ENCODE assay signal across 9 cellular contexts in the genomic region with DNA sequence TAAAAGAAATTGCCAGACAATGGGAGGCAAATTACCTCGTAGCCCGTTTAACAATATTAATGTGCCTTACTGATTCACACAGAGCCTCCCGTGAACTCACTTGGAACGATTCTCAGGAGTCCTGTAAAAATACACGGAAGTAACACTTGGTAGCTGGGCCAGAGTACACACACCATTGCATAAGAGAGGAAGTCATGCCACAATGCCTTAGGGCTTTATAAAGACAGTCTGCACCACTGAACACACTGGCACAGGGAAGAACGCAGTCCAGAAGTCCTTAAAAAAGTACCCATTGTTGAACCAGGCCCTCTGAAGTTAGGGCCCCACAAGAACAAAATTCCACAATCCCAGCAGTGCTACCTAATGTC. TPM values are rescaled to one million over a fixed set of nuclear protein-coding genes. Genes with fewer than 3 reads are reported as not detected.
A peak's percentile ranks its signal among the peaks of the same experiment; 100 is the strongest.
DNase-seq lines count a peak whose midpoint lies in the region; ATAC-seq and TF ChIP-seq lines count a peak whose summit lies in the region.
"Had no signal": no experiment of that assay in that cellular context is flagged by ENCODE, and none has a peak within 500 bp of the region (broad histone marks: within the 10 kb centered on the region; RNA-seq: fewer than 3 reads in every experiment).

No MANE protein-coding gene starts in this region.

- H3K9me3 Mint-ChIP-seq in WTC11, result peaks cover 5% of the 10 kb centered on the region

- no peak overlapping the region for H3K4ac ChIP-seq in mesendoderm (ENCODE audit: low read depth, low read length)

- H3K4me3 ChIP-seq in tibial nerve (no peak overlapping the region), mesendoderm (ENCODE audit: low read length) (no peak overlapping the region)
- H3K4me3 ChIP-seq: SK-N-MC had no signal

- no peak overlapping the region for H2BK5ac ChIP-seq in mesendoderm (ENCODE audit: low read length)

- no peaks in the 10 kb centered on the region for H3K79me2 ChIP-seq in mesendoderm (ENCODE audit: control insufficient read depth, insufficient read depth, low read length)

- no peak overlapping the region for H2AK5ac ChIP-seq in mesendoderm (ENCODE audit: low read length)

- no peak overlapping the region for H2BK15ac ChIP-seq in mesendoderm (replicated peaks; ENCODE audit: low read depth)

- no peak overlapping the region for H3K9ac ChIP-seq in mesendoderm (ENCODE audit: low read length)

- H3K79me1 ChIP-seq in mesendoderm (ENCODE audit: low read length), result no peaks in the 10 kb centered on the region

- H3K4me3 Mint-ChIP-seq in WTC11, result no peak overlapping the region

- H2BK120ac ChIP-seq in mesendoderm (ENCODE audit: low read depth, low read length), result no peak overlapping the region

- H3K27ac ChIP-seq in tibial nerve, result peak overlapping the region; percentile 48 to 78 (median 60)
- no peak overlapping the region for H3K27ac ChIP-seq in mesendoderm (ENCODE audit: low read depth, low read length)
- H3K27ac ChIP-seq: SK-N-MC had no signal

- H3K36me3 ChIP-seq in tibial nerve, result no peaks in the 10 kb centered on the region
- H3K36me3 ChIP-seq in mesendoderm (ENCODE audit: control insufficient read depth, insufficient read depth, low read length), result no peaks in the 10 kb centered on the region

- peaks cover 2% of the 10 kb centered on the region; the same call in 1 of the 2 replicates for H3K27me3 Mint-ChIP-seq in WTC11 (ENCODE audit: low read depth)

- CTCF ChIA-PET in WTC11 (lab: Charles Lee), result interaction anchor here (0.9 kb wide), 1 partner anchor 9 kb away, joined by 7 read pairs; no protein-coding TSS in a partner anchor

- H3K36me3 Mint-ChIP-seq in WTC11, result no peaks in the 10 kb centered on the region

- peak; percentile 56 to 90 for TF ChIP-seq EP300 in tibial nerve (IDR thresholded peaks at IDR 0.05)

- no peak for TF ChIP-seq CTCF in WTC11 (IDR thresholded peaks at IDR 0.05)
- no peak for TF ChIP-seq CTCF in tibial nerve (IDR thresholded peaks at IDR 0.05)

- no peak overlapping the region for H3K4me2 ChIP-seq in mesendoderm (ENCODE audit: low read length)

- H3K4me1 Mint-ChIP-seq in WTC11, result peaks cover 11% of the 10 kb centered on the region

- POLR2A ChIA-PET in WTC11 (lab: Charles Lee), result no interaction called here

- 7 to 23% methylated on average over 6 of the region's 6 CpGs for WGBS in tibial nerve, 2 donors
- whole genome bisulfite sequencing in mesendoderm (ENCODE audit: extremely low coverage, insufficient coverage, low lambda C conversion rate), result no CpG with 5 or more reads among the region's 6 CpGs

- ATAC-seq in GM18868 (IDR thresholded peaks at IDR 0.05; ENCODE audit: unreplicated experiment) (peak; percentile 33), HG03565 (IDR thresholded peaks at IDR 0.05; ENCODE audit: unreplicated experiment) (peak; percentile 26), WTC11 (no peak)

- no peak overlapping the region for H3K23ac ChIP-seq in mesendoderm (ENCODE audit: low read length)

- H3K27me3 ChIP-seq in tibial nerve (no peaks in the 10 kb centered on the region), mesendoderm (ENCODE audit: insufficient read depth, low read length, poor library complexity) (no peaks in the 10 kb centered on the region)

- no peak overlapping the region for H3K18ac ChIP-seq in mesendoderm (ENCODE audit: low read length)

- TF ChIP-seq POLR2A in tibial nerve (IDR thresholded peaks at IDR 0.05), result no peak

- no peak overlapping the region for H3K56ac ChIP-seq in mesendoderm (ENCODE audit: low read length)

- no peak for DNase-seq in WTC11 (ENCODE audit: low spot score)
- DNase-seq in iris pigment epithelial cell (ENCODE audit: low read depth), result peak; percentile 69
- peak in 1 of 2 donors; percentile 79 for DNase-seq in tibial nerve (ENCODE audit: low spot score in 2 of 2)
- DNase-seq in stimulated activated CD4-positive, alpha-beta T cell treated with anti-CD3 and anti-CD28 coated beads, Interleukin-4, amount 100 ng/mL, for 1 hour, result no peak
- DNase-seq in RPMI8226, result no peak
- DNase-seq in mesendoderm, result no peak

- peaks cover 0 to 36% (median 26%) of the 10 kb centered on the region in 4 donors for H3K4me1 ChIP-seq in tibial nerve
- no peaks in the 10 kb centered on the region for H3K4me1 ChIP-seq in mesendoderm (ENCODE audit: control insufficient read depth, low read depth, low read length)

- no peak overlapping the region for H3K27ac Mint-ChIP-seq in WTC11

- no peak overlapping the region for H4K8ac ChIP-seq in mesendoderm (ENCODE audit: low read depth, low read length)

- no peaks in the 10 kb centered on the region for H3K9me3 ChIP-seq in tibial nerve

- H4K5ac ChIP-seq in mesendoderm (ENCODE audit: low read length), result no peak overlapping the region

TF ChIP-seq in WTC11, 78 proteins besides CTCF, POLR2A, EP300 and RAD21:
- no peak for TF ChIP-seq ZNF219 (CRISPR knock-in tag; IDR thresholded peaks at IDR 0.05; ENCODE audit: borderline replicate concordance)
- TF ChIP-seq, protein P1, sequence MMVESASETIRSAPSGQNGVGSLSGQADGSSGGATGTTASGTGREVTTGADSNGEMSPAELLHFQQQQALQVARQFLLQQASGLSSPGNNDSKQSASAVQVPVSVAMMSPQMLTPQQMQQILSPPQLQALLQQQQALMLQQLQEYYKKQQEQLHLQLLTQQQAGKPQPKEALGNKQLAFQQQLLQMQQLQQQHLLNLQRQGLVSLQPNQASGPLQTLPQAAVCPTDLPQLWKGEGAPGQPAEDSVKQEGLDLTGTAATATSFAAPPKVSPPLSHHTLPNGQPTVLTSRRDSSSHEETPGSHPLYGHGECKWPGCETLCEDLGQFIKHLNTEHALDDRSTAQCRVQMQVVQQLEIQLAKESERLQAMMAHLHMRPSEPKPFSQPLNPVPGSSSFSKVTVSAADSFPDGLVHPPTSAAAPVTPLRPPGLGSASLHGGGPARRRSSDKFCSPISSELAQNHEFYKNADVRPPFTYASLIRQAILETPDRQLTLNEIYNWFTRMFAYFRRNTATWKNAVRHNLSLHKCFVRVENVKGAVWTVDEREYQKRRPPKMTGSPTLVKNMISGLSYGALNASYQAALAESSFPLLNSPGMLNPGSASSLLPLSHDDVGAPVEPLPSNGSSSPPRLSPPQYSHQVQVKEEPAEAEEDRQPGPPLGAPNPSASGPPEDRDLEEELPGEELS (CRISPR knock-in tag; IDR thresholded peaks at IDR 0.05), result no peak
- peak; percentile 59 for TF ChIP-seq GABPB1 (CRISPR knock-in tag; IDR thresholded peaks at IDR 0.05)

RNA-seq across cellular contexts. Expression of a gene that starts 15.1 kb away (rescaled TPM):
- total RNA-seq in WTC11 (2021) (0.64 TPM in 1 of 3 replicates, not detected in the others), tibial nerve (10 to 100 TPM in 1 of 4 donors, 1 to 10 TPM in 3; 2.7 to 10.7 (median 6.0) TPM)
- polyA plus RNA-seq in mesendoderm (2013, experiment 1 of 2), result 0.97 TPM
- 0.42 TPM for polyA plus RNA-seq in mesendoderm (2013, experiment 2 of 2)
